ENCODE assay signal across 18 cellular contexts in genomic region chr1:63033211-63033610, GRCh38.
DNase-seq lines count a peak whose midpoint lies in the region; ATAC-seq, FAIRE-seq and TF ChIP-seq lines count a peak whose summit lies in the region.
"Had no signal": no experiment of that assay in that cellular context is flagged by ENCODE, and none has a peak within 500 bp of the region (broad histone marks: within the 10 kb centered on the region; RNA-seq: fewer than 3 reads in every experiment).

No MANE protein-coding gene starts in this region.

- no peak overlapping the region for H3K27ac ChIP-seq in H9 (ENCODE audit: insufficient read length, low read depth, low read length)
- H3K27ac ChIP-seq in K562 (ENCODE audit: extremely low read depth, low read depth, low read length): no peak overlapping the region
- H3K27ac ChIP-seq: GM23248 had no signal

- no peak overlapping the region for H2BK5ac ChIP-seq in H9 (ENCODE audit: insufficient read length, low read length)

- no peak for FAIRE-seq in K562 (lab: Jason Lieb, UNC)
- FAIRE-seq: A204.1, G401.6, GM12891, GM19239 had no signal

- H3K79me1 ChIP-seq in H9 (ENCODE audit: insufficient read depth, low read depth, low read length, poor library complexity, severe bottlenecking): no peaks in the 10 kb centered on the region

- POLR2A ChIA-PET in K562 (lab: Yijun Ruan, JAX): interaction anchor here (0.5 to 1.3 kb wide), 2 partner anchors 10 to 62 kb away, joined by 3 read pairs; no protein-coding TSS in a partner anchor

- H2AK5ac ChIP-seq in H9 (ENCODE audit: insufficient read length, low read length): no peak overlapping the region

- no peak overlapping the region for H3K14ac ChIP-seq in H9 (ENCODE audit: insufficient read depth, low read length)

- intact Hi-C loops in K562 (cut with micrococcal nuclease): no loop called here

- H3K4me2 ChIP-seq in H9 (ENCODE audit: insufficient read depth, insufficient read length, low read length) (no peak overlapping the region), K562 (ENCODE audit: insufficient read depth, low read length) (no peak overlapping the region)

- peaks cover 2% of the 10 kb centered on the region; the same call in 1 of the 2 replicates for H3K27me3 Mint-ChIP-seq in H9 (ENCODE audit: low read depth)
- H3K27me3 Mint-ChIP-seq in nephron progenitor cell (ENCODE audit: low read depth, poor library complexity): peaks cover 4% of the 10 kb centered on the region

- H2BK12ac ChIP-seq in H9 (ENCODE audit: insufficient read length, low read depth, low read length): no peak overlapping the region

- no peak; the same call in 1 of the 3 replicates for ATAC-seq in K562
- no peak for ATAC-seq in GM21619 (IDR thresholded peaks at IDR 0.05; ENCODE audit: unreplicated experiment)
- no peak for ATAC-seq in HG02623 (IDR thresholded peaks at IDR 0.05; ENCODE audit: unreplicated experiment)

- no peak for TF ChIP-seq POLR2A in K562 (conservative IDR thresholded peaks at IDR 0.05)

- H3K36me3 Mint-ChIP-seq in H9 (ENCODE audit: insufficient read depth in 1 of 3, low read depth in 3 of 3) (peaks cover 0 to 6% (median 3%) of the 10 kb centered on the region in 3 experiments; a peak in 3 of 7 replicates), nephron progenitor cell (ENCODE audit: low read depth) (no peaks in the 10 kb centered on the region)

- H3K23me2 ChIP-seq in H9 (ENCODE audit: insufficient read length, low read depth, low read length, poor library complexity, severe bottlenecking): no peaks in the 10 kb centered on the region

- H3K79me2 ChIP-seq in H9 (ENCODE audit: insufficient read depth, low read length) (no peaks in the 10 kb centered on the region), K562 (ENCODE audit: control insufficient read depth, insufficient read depth, low read length) (no peaks in the 10 kb centered on the region)

- in situ Hi-C loops in K562 (cut with MboI): no loop called here

- H2BK15ac ChIP-seq in H9 (ENCODE audit: low read depth, low read length): no peak overlapping the region

- no peak overlapping the region for H4K91ac ChIP-seq in H9 (ENCODE audit: insufficient read length, low read depth, low read length)

- CTCF ChIA-PET in K562 (lab: Yijun Ruan, JAX; ENCODE audit: low intra/inter-chr PET ratio): no interaction called here

- TF ChIP-seq CTCF in H9 (conservative IDR thresholded peaks at IDR 0.05) (no peak), K562 (IDR thresholded peaks at IDR 0.05 in 2 of 3, conservative IDR thresholded peaks at IDR 0.05 in 1 of 3; ENCODE audit: insufficient read depth in 2 of 3, low read depth in 1 of 3, low read length in 3 of 3) (no peak), nephron progenitor cell (IDR thresholded peaks at IDR 0.05) (no peak)

- H3K4me1 ChIP-seq in H9 (ENCODE audit: insufficient read depth, low read length) (no peaks in the 10 kb centered on the region), K562 (replicated peaks in 1 of 2; ENCODE audit: control insufficient read depth in 2 of 2, insufficient read depth in 2 of 2, low read length in 2 of 2) (no peaks in the 10 kb centered on the region)
- H3K4me1 ChIP-seq: HAP-1 had no signal

- no peak overlapping the region for H4K5ac ChIP-seq in H9 (ENCODE audit: insufficient read length, low read depth, low read length)

- TF ChIP-seq EP300 in K562 (IDR thresholded peaks at IDR 0.05; ENCODE audit: low read length): no peak

- H3K27me3 ChIP-seq in H9 (ENCODE audit: insufficient read depth, low read length) (no peaks in the 10 kb centered on the region), K562 (ENCODE audit: control insufficient read depth in 2 of 2, insufficient read depth in 2 of 2, low read length in 2 of 2) (peaks cover 0 to 7% of the 10 kb centered on the region in 2 experiments; a peak in 2 of 5 replicates)

- H2AFZ ChIP-seq in H9 (ENCODE audit: low read length) (peak overlapping the region; percentile 51), K562 (ENCODE audit: low read depth, low read length) (no peak overlapping the region)
- H2AFZ ChIP-seq: GM23248 had no signal

- peaks cover 10 to 12% of the 10 kb centered on the region in 2 experiments; a peak in 4 of 5 replicates for H3K9me3 Mint-ChIP-seq in H9
- peaks cover 16% of the 10 kb centered on the region for H3K9me3 Mint-ChIP-seq in nephron progenitor cell

- H3K4me1 Mint-ChIP-seq in H9 (peaks cover 6 to 8% of the 10 kb centered on the region in 2 experiments; a peak in 3 of 4 replicates), nephron progenitor cell (peaks cover 7% of the 10 kb centered on the region)
- H3K4me1 Mint-ChIP-seq: B cell, IgD-negative memory B cell had no signal

- no peak overlapping the region for H3K4me3 ChIP-seq in K562
- H3K4me3 ChIP-seq: GM23248, HAP-1 had no signal

- no peak overlapping the region for H4K8ac ChIP-seq in H9 (replicated peaks; ENCODE audit: insufficient read length, low read depth, low read length)

- no peak overlapping the region for H3K18ac ChIP-seq in H9 (ENCODE audit: insufficient read length, low read depth, low read length)

- no peak overlapping the region for H3K4ac ChIP-seq in H9 (ENCODE audit: low read depth, low read length)

- H3K9ac ChIP-seq in H9 (ENCODE audit: extremely low read depth, insufficient read length, low read length) (no peak overlapping the region), K562 (ENCODE audit: insufficient read depth in 1 of 2, low read depth in 2 of 2, low read length in 2 of 2) (no peak overlapping the region)
- H3K9ac ChIP-seq: GM23248 had no signal

- H3K23ac ChIP-seq in H9 (ENCODE audit: insufficient read length, low read depth, low read length): no peak overlapping the region

- no peak overlapping the region for H3T11ph ChIP-seq in H9 (ENCODE audit: low read length)

- WGBS in H9 (ENCODE audit: extremely low coverage, insufficient read length, low lambda C conversion rate): no CpG with 5 or more reads among the region's 2 CpGs
- 7% methylated on average over 2 of the region's 2 CpGs for WGBS in K562 (ENCODE audit: insufficient coverage, low coverage, missing lambda C conversion rate)

- no peak overlapping the region for H2BK120ac ChIP-seq in H9 (ENCODE audit: low read depth, low read length, poor library complexity, severe bottlenecking)

- no peaks in the 10 kb centered on the region for H4K20me1 ChIP-seq in H9 (ENCODE audit: control insufficient read depth, insufficient read depth, insufficient read length)
- H4K20me1 ChIP-seq in K562 (replicated peaks; ENCODE audit: control insufficient read depth, insufficient read depth, low read length): no peaks in the 10 kb centered on the region

- H3K27ac Mint-ChIP-seq in H9 (peak overlapping the region in 1 of 3 experiments; percentile 81; a peak in 3 of 7 replicates), nephron progenitor cell (peak overlapping the region; percentile 36)
- H3K27ac Mint-ChIP-seq: B cell; CD4-positive, alpha-beta T cell; IgD-negative memory B cell had no signal

- H3K36me3 ChIP-seq in K562 (ENCODE audit: control insufficient read depth, insufficient read depth, low read length): no peaks in the 10 kb centered on the region
- H3K36me3 ChIP-seq: HAP-1 had no signal

- no TSS peak for BruUV-seq in K562 (replicated peaks; lab: Mats Ljungman, UMichigan)

- no peak overlapping the region for H3K56ac ChIP-seq in H9 (ENCODE audit: insufficient read length, low read depth, low read length)

- no peak for TF ChIP-seq RAD21 in K562 (CRISPR knock-in tag; conservative IDR thresholded peaks at IDR 0.05 in 1 of 2, IDR thresholded peaks at IDR 0.05 in 1 of 2)

- no peak overlapping the region for H2BK20ac ChIP-seq in H9 (ENCODE audit: low read depth, low read length, poor library complexity, severe bottlenecking)

- H3K4me3 Mint-ChIP-seq in H9 (no peak overlapping the region), nephron progenitor cell (no peak overlapping the region)
- H3K4me3 Mint-ChIP-seq: B cell; CD4-positive, alpha-beta T cell; IgD-negative memory B cell had no signal

- peaks cover 3% of the 10 kb centered on the region for H3K9me1 ChIP-seq in K562 (ENCODE audit: control insufficient read depth, insufficient read depth, low read length)

- peaks cover 8% of the 10 kb centered on the region for H3K9me3 ChIP-seq in H9 (ENCODE audit: control insufficient read depth, low read depth, low read length)
- H3K9me3 ChIP-seq in K562 (replicated peaks; ENCODE audit: control insufficient read depth, insufficient read depth, low read depth, low read length): no peaks in the 10 kb centered on the region
- H3K9me3 ChIP-seq: HAP-1 had no signal

- DNase-seq in H9: no peak
- DNase-seq in K562 (ENCODE audit: extremely low read depth in 1 of 4, low spot score in 3 of 4): peak in 1 of 4 experiments; percentile 13
- DNase-seq in nephron progenitor cell: no peak
- DNase-seq in NCI-H526 (lab: John Stamatoyannopoulos, UW): no peak
- DNase-seq in stimulated activated CD4-positive, alpha-beta T cell treated with anti-CD3 and anti-CD28 coated beads, Interleukin-1b, Interleukin-23, amount 100 ng/mL, for 48 hours: no peak
- DNase-seq: C1 segment of cervical spinal cord; CD4-positive, alpha-beta T cell; DMS79; GM23248 had no signal

TF ChIP-seq in K562, 482 proteins besides CTCF, POLR2A, EP300 and RAD21 (continues in another document):
- peak; percentile 81 for TF ChIP-seq ZNF311 (CRISPR knock-in tag; IDR thresholded peaks at IDR 0.05)
- TF ChIP-seq DMBX1 (CRISPR knock-in tag; IDR thresholded peaks at IDR 0.05; ENCODE audit: borderline replicate concordance): peak; percentile 43; the same call in 1 of the 2 replicates
- TF ChIP-seq GMEB1 (CRISPR knock-in tag; IDR thresholded peaks at IDR 0.05): no peak
- TF ChIP-seq SRSF9 (IDR thresholded peaks at IDR 0.05; ENCODE audit: borderline replicate concordance, low read depth, low read length): no peak
- TF ChIP-seq BHLHE40 (IDR thresholded peaks at IDR 0.05; ENCODE audit: low read length): no peak
